ENCODE assay signal across 21 cellular contexts in genomic region chr7:107386543-107386900, GRCh38.
DNase-seq lines count a peak whose midpoint lies in the region; ATAC-seq and TF ChIP-seq lines count a peak whose summit lies in the region.
"Had no signal": no experiment of that assay in that cellular context is flagged by ENCODE, and none has a peak within 500 bp of the region (broad histone marks: within the 10 kb centered on the region; RNA-seq: fewer than 3 reads in every experiment).

No MANE protein-coding gene starts in this region.

- H3K9ac ChIP-seq in adipocyte (ENCODE audit: low read length) (peak overlapping the region; percentile 71), mesendoderm (ENCODE audit: low read length) (no peak overlapping the region)

- H3K4me1 ChIP-seq in adipocyte (ENCODE audit: control insufficient read depth, insufficient read depth, low read length) (peaks cover 25% of the 10 kb centered on the region), mesendoderm (ENCODE audit: control insufficient read depth, low read depth, low read length) (peaks cover 8% of the 10 kb centered on the region), uterus (peaks cover 0 to 6% of the 10 kb centered on the region in 2 donors)

- intact Hi-C loops in uterus (cut with DNase I; ENCODE audit: low total_unique reads), result no loop called here

- DNase-seq in NCI-H82 (lab: John Stamatoyannopoulos, UW), result peak; percentile 42
- no peak for DNase-seq in NCI-H82 treated with DMSO at 0.1 percent for 48 hours (lab: John Stamatoyannopoulos, UW; ENCODE audit: unreplicated experiment)
- DNase-seq in adipocyte (ENCODE audit: low read depth), result peak; percentile 49
- no peak for DNase-seq in mesendoderm
- no peak for DNase-seq in uterus
- no peak for DNase-seq in HUDEP-2 (lab: John Stamatoyannopoulos, UW; ENCODE audit: unreplicated experiment in 76 of 76)
- DNase-seq in stimulated activated naive CD4-positive, alpha-beta T cell (lab: John Stamatoyannopoulos, UW), result no peak
- DNase-seq: 8988T; activated CD4-positive, alpha-beta memory T cell treated with anti-CD3 and anti-CD28 coated beads, Interleukin-2, amount 10 ng/mL, durations not matched to agents 7 days and 5 days; activated gamma-delta T cell treated with Interleukin-2 at 50 U/mL for 16 hours; CD8-positive, alpha-beta memory T cell; central memory CD4-positive, alpha-beta T cell; foreskin melanocyte; Karpas-422; lower lobe of right lung; NCI-H187; NCI-H526 treated with DMSO at 0.1 percent for 48 hours; stimulated activated CD4-positive, alpha-beta T cell treated with anti-CD3 and anti-CD28 coated beads, Interleukin-15, amount 100 ng/mL, for 24 hours; SW 1271 had no signal

- H3K4ac ChIP-seq in mesendoderm (ENCODE audit: low read depth, low read length), result no peak overlapping the region

- no peak for ATAC-seq in HG02678 (IDR thresholded peaks at IDR 0.05; ENCODE audit: unreplicated experiment)
- ATAC-seq: activated CD4-positive, CD25-positive, alpha-beta regulatory T cell treated with anti-CD3 and anti-CD28 coated beads, Interleukin-2, amount 50 U/mL, for 24 hours had no signal

- no peak overlapping the region for H3K4me3 ChIP-seq in adipocyte (ENCODE audit: low read length)
- H3K4me3 ChIP-seq in mesendoderm (ENCODE audit: low read length), result no peak overlapping the region
- H3K4me3 ChIP-seq in uterus, result no peak overlapping the region
- H3K4me3 ChIP-seq: lower lobe of right lung had no signal

- no peaks in the 10 kb centered on the region for H3K27me3 ChIP-seq in adipocyte (replicated peaks; ENCODE audit: control insufficient read depth, insufficient read depth, low read length)
- H3K27me3 ChIP-seq in mesendoderm (ENCODE audit: insufficient read depth, low read length, poor library complexity), result no peaks in the 10 kb centered on the region
- no peaks in the 10 kb centered on the region for H3K27me3 ChIP-seq in uterus

- no peak overlapping the region for H4K5ac ChIP-seq in mesendoderm (ENCODE audit: low read length)

- no peak overlapping the region for H4K8ac ChIP-seq in mesendoderm (ENCODE audit: low read depth, low read length)

- TF ChIP-seq POLR2A in uterus (IDR thresholded peaks at IDR 0.05), result no peak

- H3K27ac ChIP-seq in mesendoderm (ENCODE audit: low read depth, low read length) (no peak overlapping the region), uterus (peak overlapping the region; percentile 65 to 78)
- H3K27ac ChIP-seq: lower lobe of right lung had no signal

- no CpG with 5 or more reads among the region's 3 CpGs for WGBS in mesendoderm (ENCODE audit: extremely low coverage, insufficient coverage, low lambda C conversion rate)

- H3K79me1 ChIP-seq in mesendoderm (ENCODE audit: low read length), result no peaks in the 10 kb centered on the region

- peak overlapping the region; percentile 25 for H3K56ac ChIP-seq in mesendoderm (ENCODE audit: low read length)

- no peak overlapping the region for H3K4me2 ChIP-seq in mesendoderm (ENCODE audit: low read length)

- no peak overlapping the region for H2BK120ac ChIP-seq in mesendoderm (ENCODE audit: low read depth, low read length)

- H3K36me3 ChIP-seq in adipocyte (ENCODE audit: control insufficient read depth, insufficient read depth, low read length, severe bottlenecking), result no peaks in the 10 kb centered on the region
- no peaks in the 10 kb centered on the region for H3K36me3 ChIP-seq in mesendoderm (ENCODE audit: control insufficient read depth, insufficient read depth, low read length)
- no peaks in the 10 kb centered on the region for H3K36me3 ChIP-seq in uterus
- H3K36me3 ChIP-seq: lower lobe of right lung had no signal

- no peaks in the 10 kb centered on the region for H3K79me2 ChIP-seq in mesendoderm (ENCODE audit: control insufficient read depth, insufficient read depth, low read length)

- no peak overlapping the region for H2BK5ac ChIP-seq in mesendoderm (ENCODE audit: low read length)

- no peak overlapping the region for H3K18ac ChIP-seq in mesendoderm (ENCODE audit: low read length)

- TF ChIP-seq CTCF in uterus (IDR thresholded peaks at IDR 0.05), result no peak

- H3K9me3 ChIP-seq in adipocyte (ENCODE audit: control insufficient read depth, low read length) (no peaks in the 10 kb centered on the region), uterus (no peaks in the 10 kb centered on the region)
- H3K9me3 ChIP-seq: lower lobe of right lung had no signal

- no peak overlapping the region for H3K23ac ChIP-seq in mesendoderm (ENCODE audit: low read length)

- no peak overlapping the region for H2AK5ac ChIP-seq in mesendoderm (ENCODE audit: low read length)

- H2BK15ac ChIP-seq in mesendoderm (replicated peaks; ENCODE audit: low read depth), result no peak overlapping the region

Comparison
In these comparisons a context has a peak if more than half of its experiments do, and no peak if none do; other contexts are left out.
1. DNase-seq: peak in NCI-H82 (single experiment) and adipocyte (single experiment); none in NCI-H82 treated with DMSO at 0.1 percent for 48 hours (single experiment), mesendoderm (single experiment), uterus (0 of 2), HUDEP-2 (0 of 76) and stimulated activated naive CD4-positive, alpha-beta T cell (0 of 6).